ENCODE assay signal across 14 cellular contexts in genomic region chr2:233063976-233064411, GRCh38. TPM values are rescaled to one million over a fixed set of nuclear protein-coding genes. Genes with fewer than 3 reads are reported as not detected.
DNase-seq lines count a peak whose midpoint lies in the region; ATAC-seq and TF ChIP-seq lines count a peak whose summit lies in the region.
"Had no signal": no experiment of that assay in that cellular context is flagged by ENCODE, and none has a peak within 500 bp of the region (broad histone marks: within the 10 kb centered on the region; RNA-seq: fewer than 3 reads in every experiment).

No MANE protein-coding gene starts in this region.

- peak overlapping the region; percentile 75 to 99 (median 96) for H3K27ac Mint-ChIP-seq in CD8-positive, alpha-beta memory T cell
- peak overlapping the region in 2 of 3 donors; percentile 88 to 96 for H3K27ac Mint-ChIP-seq in IgD-negative memory B cell
- H3K27ac Mint-ChIP-seq in activated naive CD8-positive, alpha-beta T cell treated with anti-CD3 and anti-CD28 coated beads, Interleukin-2, amount 50 U/mL, for 24 hours = no peak overlapping the region

- DNase-seq in CD8-positive, alpha-beta memory T cell = no peak
- DNase-seq in activated naive CD8-positive, alpha-beta T cell treated with anti-CD3 and anti-CD28 coated beads, Interleukin-2, amount 50 U/mL, for 24 hours = no peak
- peak; percentile 73 for DNase-seq in posterior vena cava (ENCODE audit: low spot score)
- DNase-seq in GM10266 (ENCODE audit: extremely low spot score) = no peak
- DNase-seq in AG08395 (ENCODE audit: low spot score) = no peak
- DNase-seq: activated CD4-positive, alpha-beta T cell treated with anti-CD3 and anti-CD28 coated beads for 1 hour; anterior cingulate cortex; effector CD4-positive, alpha-beta T cell; NCI-H1694 had no signal

- intact Hi-C loops in posterior vena cava (cut with DNase I) = no loop called here

- no peaks in the 10 kb centered on the region for H3K27me3 ChIP-seq in CD8-positive, alpha-beta memory T cell (ENCODE audit: insufficient read depth, low read length, poor library complexity, severe bottlenecking)

- H3K4me1 ChIP-seq in CD8-positive, alpha-beta memory T cell (ENCODE audit: insufficient read depth, low read length) = peaks cover 69% of the 10 kb centered on the region

- H3K36me3 ChIP-seq in CD8-positive, alpha-beta memory T cell (ENCODE audit: insufficient read depth, low read length) = peaks cover 19% of the 10 kb centered on the region

- peaks cover 0 to 1% (median 0%) of the 10 kb centered on the region in 5 donors for H3K9me3 Mint-ChIP-seq in CD8-positive, alpha-beta memory T cell
- H3K9me3 Mint-ChIP-seq in IgD-negative memory B cell = peaks cover 0 to 3% (median 0%) of the 10 kb centered on the region in 3 donors
- no peaks in the 10 kb centered on the region for H3K9me3 Mint-ChIP-seq in activated naive CD8-positive, alpha-beta T cell treated with anti-CD3 and anti-CD28 coated beads, Interleukin-2, amount 50 U/mL, for 24 hours

- H3K4me3 ChIP-seq in CD8-positive, alpha-beta memory T cell (ENCODE audit: low read length) = peak overlapping the region; percentile 100
- H3K4me3 ChIP-seq: SK-N-MC had no signal

- peak overlapping the region; percentile 90 to 98 (median 95) for H3K4me3 Mint-ChIP-seq in CD8-positive, alpha-beta memory T cell
- peak overlapping the region; percentile 92 to 99 (median 97) for H3K4me3 Mint-ChIP-seq in IgD-negative memory B cell
- peak overlapping the region; percentile 94 for H3K4me3 Mint-ChIP-seq in activated naive CD8-positive, alpha-beta T cell treated with anti-CD3 and anti-CD28 coated beads, Interleukin-2, amount 50 U/mL, for 24 hours

- POLR2A ChIA-PET in CD8-positive, alpha-beta memory T cell (lab: Charles Lee) = no interaction called here

- no peak for TF ChIP-seq CTCF in GM10266 (IDR thresholded peaks at IDR 0.05; ENCODE audit: control insufficient read depth, insufficient read depth, low read depth, missing control alignments)

- peaks cover 54 to 72% (median 63%) of the 10 kb centered on the region in 3 donors for H3K4me1 Mint-ChIP-seq in CD8-positive, alpha-beta memory T cell
- H3K4me1 Mint-ChIP-seq in IgD-negative memory B cell = peaks cover 41 to 44% (median 42%) of the 10 kb centered on the region in 3 donors
- H3K4me1 Mint-ChIP-seq in activated naive CD8-positive, alpha-beta T cell treated with anti-CD3 and anti-CD28 coated beads, Interleukin-2, amount 50 U/mL, for 24 hours = peaks cover 70% of the 10 kb centered on the region

- ATAC-seq in activated naive CD8-positive, alpha-beta T cell treated with anti-CD3 and anti-CD28 coated beads, Interleukin-2, amount 50 U/mL, for 24 hours = no peak
- no peak for ATAC-seq in GM19467 (IDR thresholded peaks at IDR 0.05; ENCODE audit: unreplicated experiment)

- H3K27me3 Mint-ChIP-seq in CD8-positive, alpha-beta memory T cell = no peaks in the 10 kb centered on the region
- no peaks in the 10 kb centered on the region for H3K27me3 Mint-ChIP-seq in IgD-negative memory B cell
- H3K27me3 Mint-ChIP-seq in activated naive CD8-positive, alpha-beta T cell treated with anti-CD3 and anti-CD28 coated beads, Interleukin-2, amount 50 U/mL, for 24 hours = no peaks in the 10 kb centered on the region

- no peak overlapping the region for H3K27ac ChIP-seq in CD8-positive, alpha-beta memory T cell (ENCODE audit: low read depth, low read length)
- H3K27ac ChIP-seq: SK-N-MC had no signal

- no peaks in the 10 kb centered on the region for H3K9me3 ChIP-seq in CD8-positive, alpha-beta memory T cell (ENCODE audit: low read length)

- CTCF ChIA-PET in CD8-positive, alpha-beta memory T cell (lab: Charles Lee) = interaction anchor here (0.7 to 2.4 kb wide), 5 partner anchors 9 to 177 kb away, joined by 3 to 9 read pairs (median 4); no protein-coding TSS in a partner anchor

- peaks cover 0 to 76% (median 8%) of the 10 kb centered on the region in 3 donors for H3K36me3 Mint-ChIP-seq in CD8-positive, alpha-beta memory T cell
- peaks cover 12% of the 10 kb centered on the region for H3K36me3 Mint-ChIP-seq in IgD-negative memory B cell
- H3K36me3 Mint-ChIP-seq in activated naive CD8-positive, alpha-beta T cell treated with anti-CD3 and anti-CD28 coated beads, Interleukin-2, amount 50 U/mL, for 24 hours (ENCODE audit: low read depth) = peaks cover 13% of the 10 kb centered on the region

RNA-seq across cellular contexts. Expression of gene INPP5D, which starts 3.9 kb away (rescaled TPM):
- 10 to 100 TPM; 49.3 to 51.0 TPM for total RNA-seq in CD8-positive, alpha-beta memory T cell
- 146 TPM for polyA plus RNA-seq in CD8-positive, alpha-beta memory T cell
- 220 TPM for polyA plus RNA-seq in IgD-negative memory B cell
- 10 to 100 TPM; 14.0 to 19.9 TPM for total RNA-seq in posterior vena cava

RNA-seq across cellular contexts. Expression of gene NEU2, which starts 31.5 kb away (rescaled TPM):
- total RNA-seq in CD8-positive, alpha-beta memory T cell = not detected
- polyA plus RNA-seq in CD8-positive, alpha-beta memory T cell = not detected
- not detected for polyA plus RNA-seq in IgD-negative memory B cell
- not detected for total RNA-seq in posterior vena cava
- total RNA-seq: frontal cortex, omental fat pad had no signal

RNA-seq across cellular contexts. Expression of gene NGEF, which starts 50.9 kb away (rescaled TPM):
- total RNA-seq in CD8-positive, alpha-beta memory T cell = under 1 TPM in 1 of 2 experiments, not detected in 1; 0.38 TPM
- not detected for polyA plus RNA-seq in CD8-positive, alpha-beta memory T cell
- not detected for polyA plus RNA-seq in IgD-negative memory B cell
- 1 to 10 TPM in 1 of 2 donors, under 1 TPM in 1; 0.88 to 5.3 TPM for total RNA-seq in posterior vena cava
